Comparison of ENCODE assay signal across 9 cellular contexts in genomic region chr1:198253259-198253658, GRCh38.
DNase-seq lines count a peak whose midpoint lies in the region; ATAC-seq and TF ChIP-seq lines count a peak whose summit lies in the region.
"Had no signal": no experiment of that assay in that cellular context is flagged by ENCODE, and none has a peak within 500 bp of the region (broad histone marks: within the 10 kb centered on the region; RNA-seq: fewer than 3 reads in every experiment).

No MANE protein-coding gene starts in this region.

- no peak overlapping the region for H3K4me3 ChIP-seq in adrenal gland
- no peak overlapping the region for H3K4me3 ChIP-seq in suprapubic skin

- no peak for TF ChIP-seq POLR2A in GM18505 (IDR thresholded peaks at IDR 0.05; ENCODE audit: borderline replicate concordance, extremely low read depth, insufficient read depth, insufficient read length)
- TF ChIP-seq POLR2A in adrenal gland (IDR thresholded peaks at IDR 0.05): no peak
- TF ChIP-seq POLR2A in suprapubic skin (IDR thresholded peaks at IDR 0.05): no peak

- peaks cover under 1 to 23% of the 10 kb centered on the region in 2 donors for H3K4me1 ChIP-seq in adrenal gland (replicated peaks in 1 of 2)
- peaks cover 8% of the 10 kb centered on the region for H3K4me1 ChIP-seq in suprapubic skin

- no peak for TF ChIP-seq EP300 in suprapubic skin (IDR thresholded peaks at IDR 0.05)

- no peaks in the 10 kb centered on the region for H3K36me3 ChIP-seq in adrenal gland (replicated peaks in 1 of 2)
- H3K36me3 ChIP-seq in suprapubic skin: no peaks in the 10 kb centered on the region

- peak; percentile 80 for ATAC-seq in GM18505 (IDR thresholded peaks at IDR 0.05; ENCODE audit: unreplicated experiment)
- peak; percentile 22 for ATAC-seq in GM19468 (IDR thresholded peaks at IDR 0.05; ENCODE audit: extremely low read depth, unreplicated experiment)
- peak; percentile 82 for ATAC-seq in HG03066 (IDR thresholded peaks at IDR 0.05; ENCODE audit: low read depth, unreplicated experiment)

- H3K27ac ChIP-seq in adrenal gland: peak overlapping the region in 3 of 5 donors; percentile 37 to 54 (median 44)
- no peak overlapping the region for H3K27ac ChIP-seq in suprapubic skin

- no peak for TF ChIP-seq CTCF in adrenal gland (IDR thresholded peaks at IDR 0.05)
- TF ChIP-seq CTCF in suprapubic skin (IDR thresholded peaks at IDR 0.05): no peak

- H3K27me3 ChIP-seq in adrenal gland (no peaks in the 10 kb centered on the region), suprapubic skin (no peaks in the 10 kb centered on the region)

- DNase-seq in adrenal gland (no peak), suprapubic skin (ENCODE audit: low spot score in 2 of 2) (no peak), GM19240 (ENCODE audit: insufficient read length, low spot score) (no peak), dedifferentiated amniotic fluid mesenchymal stem cell (ENCODE audit: extremely low spot score) (no peak)
- no peak for DNase-seq in stimulated activated CD4-positive, alpha-beta T cell treated with anti-CD3 and anti-CD28 coated beads, Interleukin-12 subunit alpha, Interleukin-12 subunit beta, amount 100 ng/mL, for 4 hours
- DNase-seq: stimulated activated CD4-positive, alpha-beta T cell treated with anti-CD3 and anti-CD28 coated beads, Interleukin-2, amount 100 ng/mL, for 24 hours had no signal

- intact Hi-C loops in adrenal gland (cut with DNase I): no loop called here

- WGBS in adrenal gland, 4 donors: 57 to 62% (median 59%) methylated on average over 4 of the region's 4 CpGs
- WGBS in suprapubic skin: 63% methylated on average over 4 of the region's 4 CpGs

- no peaks in the 10 kb centered on the region for H3K9me3 ChIP-seq in adrenal gland (replicated peaks in 1 of 3)
- no peaks in the 10 kb centered on the region for H3K9me3 ChIP-seq in suprapubic skin

Comparison
In these comparisons a context has a peak if more than half of its experiments do, and no peak if none do; other contexts are left out.
1. ATAC-seq: peak in every context shown above with its lines; median percentile 82 in HG03066; 80 in GM18505; 22 in GM19468.